In genomic region chr6:147548930-147549475, GRCh38 we compare ENCODE assay signal across 24 cellular contexts. TPM values are rescaled to one million over a fixed set of nuclear protein-coding genes. Genes with fewer than 3 reads are reported as not detected.
"Had no signal": no experiment of that assay in that cellular context is flagged by ENCODE, and none has a peak within 500 bp of the region (broad histone marks: within the 10 kb centered on the region; RNA-seq: fewer than 3 reads in every experiment).

No MANE protein-coding gene starts in this region.

- ATAC-seq: activated CD8-positive, alpha-beta memory T cell treated with anti-CD3 and anti-CD28 coated beads, Interleukin-2, amount 10 ng/mL, durations not matched to agents 7 days and 5 days; activated naive CD4-positive, alpha-beta T cell treated with anti-CD3 and anti-CD28 coated beads, Interleukin-2, amount 50 U/mL, for 72 hours; activated naive CD8-positive, alpha-beta T cell treated with anti-CD3 and anti-CD28 coated beads, Interleukin-2, amount 50 U/mL, for 24 hours; body of pancreas; PC-3; T-helper 17 cell; WTC11 had no signal

- H3K27ac ChIP-seq: ascending aorta, body of pancreas had no signal

- H3K9me3 ChIP-seq: ascending aorta, body of pancreas had no signal

- H3K36me3 Mint-ChIP-seq: activated CD8-positive, alpha-beta memory T cell treated with anti-CD3 and anti-CD28 coated beads, Interleukin-2, amount 10 ng/mL, durations not matched to agents 7 days and 5 days; activated naive CD4-positive, alpha-beta T cell treated with anti-CD3 and anti-CD28 coated beads, Interleukin-2, amount 50 U/mL, for 72 hours; WTC11 had no signal

- H3K27ac Mint-ChIP-seq: activated CD4-positive, alpha-beta T cell treated with anti-CD3 and anti-CD28 coated beads, Interleukin-2, amount 10 ng/mL, durations not matched to agents 24 days and 14 days; activated CD8-positive, alpha-beta memory T cell treated with anti-CD3 and anti-CD28 coated beads, Interleukin-2, amount 10 ng/mL, durations not matched to agents 7 days and 5 days; activated naive CD4-positive, alpha-beta T cell treated with anti-CD3 and anti-CD28 coated beads, Interleukin-2, amount 50 U/mL, for 72 hours; activated naive CD8-positive, alpha-beta T cell treated with anti-CD3 and anti-CD28 coated beads, Interleukin-2, amount 50 U/mL, for 24 hours; activated T-cell treated with anti-CD3 and anti-CD28 coated beads, Interleukin-2, amount 50 U/mL, for 24 hours; T-helper 17 cell; WTC11 had no signal

- DNase-seq: activated CD4-positive, alpha-beta T cell treated with anti-CD3 and anti-CD28 coated beads, Interleukin-2, amount 10 ng/mL, durations not matched to agents 24 days and 14 days; activated CD4-positive, alpha-beta T cell treated with anti-CD3 and anti-CD28 coated beads, Interleukin-2, amount 50 U/mL, for 48 hours; activated CD4-positive, CD25-positive, alpha-beta regulatory T cell treated with anti-CD3 and anti-CD28 coated beads, Interleukin-2, amount 50 U/mL, for 72 hours; activated CD8-positive, alpha-beta memory T cell treated with anti-CD3 and anti-CD28 coated beads, Interleukin-2, amount 10 ng/mL, durations not matched to agents 7 days and 5 days; activated effector memory CD4-positive, alpha-beta T cell treated with anti-CD3 and anti-CD28 coated beads, Interleukin-2, amount 50 U/mL, for 16 hours; activated naive CD4-positive, alpha-beta T cell treated with Interleukin-2 at 50 U/mL for 16 hours; activated naive CD8-positive, alpha-beta T cell treated with anti-CD3 and anti-CD28 coated beads, Interleukin-2, amount 50 U/mL, for 24 hours; activated T-cell treated with anti-CD3 and anti-CD28 coated beads, Interleukin-2, amount 50 U/mL, for 24 hours; amniotic stem cell; body of pancreas; KG1; MV-4-11; NCI-H1105; NCI-H1436 treated with DMSO at 0.1 percent for 48 hours; NCI-H187; NCI-H2081; NCI-H446; SHP77; T-helper 17 cell; T-helper 9 cell had no signal

- H3K36me3 ChIP-seq: ascending aorta had no signal

- H3K4me1 ChIP-seq: ascending aorta, body of pancreas had no signal

- H3K4me3 Mint-ChIP-seq: activated CD4-positive, alpha-beta T cell treated with anti-CD3 and anti-CD28 coated beads, Interleukin-2, amount 10 ng/mL, durations not matched to agents 24 days and 14 days; activated CD8-positive, alpha-beta memory T cell treated with anti-CD3 and anti-CD28 coated beads, Interleukin-2, amount 10 ng/mL, durations not matched to agents 7 days and 5 days; activated naive CD8-positive, alpha-beta T cell treated with anti-CD3 and anti-CD28 coated beads, Interleukin-2, amount 50 U/mL, for 24 hours; activated T-cell treated with anti-CD3 and anti-CD28 coated beads, Interleukin-2, amount 50 U/mL, for 24 hours; T-helper 17 cell; WTC11 had no signal

- H3K4me3 ChIP-seq: ascending aorta, body of pancreas had no signal

- H3K9me3 Mint-ChIP-seq: activated CD4-positive, alpha-beta T cell treated with anti-CD3 and anti-CD28 coated beads, Interleukin-2, amount 10 ng/mL, durations not matched to agents 24 days and 14 days; activated T-cell treated with anti-CD3 and anti-CD28 coated beads, Interleukin-2, amount 50 U/mL, for 24 hours had no signal

- H3K4me1 Mint-ChIP-seq: activated CD4-positive, alpha-beta T cell treated with anti-CD3 and anti-CD28 coated beads, Interleukin-2, amount 10 ng/mL, durations not matched to agents 24 days and 14 days; activated CD8-positive, alpha-beta memory T cell treated with anti-CD3 and anti-CD28 coated beads, Interleukin-2, amount 10 ng/mL, durations not matched to agents 7 days and 5 days; activated naive CD8-positive, alpha-beta T cell treated with anti-CD3 and anti-CD28 coated beads, Interleukin-2, amount 50 U/mL, for 24 hours; T-helper 17 cell had no signal

- H3K27me3 Mint-ChIP-seq: activated CD4-positive, alpha-beta T cell treated with anti-CD3 and anti-CD28 coated beads, Interleukin-2, amount 10 ng/mL, durations not matched to agents 24 days and 14 days; activated CD8-positive, alpha-beta memory T cell treated with anti-CD3 and anti-CD28 coated beads, Interleukin-2, amount 10 ng/mL, durations not matched to agents 7 days and 5 days had no signal

- H3K27me3 ChIP-seq: ascending aorta, body of pancreas had no signal

RNA-seq across cellular contexts. Expression of gene SAMD5, which starts 40.5 kb away (rescaled TPM):
- total RNA-seq: activated naive CD4-positive, alpha-beta T cell treated with anti-CD3 and anti-CD28 coated beads, Interleukin-2, amount 50 U/mL, for 72 hours; T-helper 17 cell had no signal
